In genomic region chr13:43023244-43023931, GRCh38 we compare ENCODE assay signal across 8 cellular contexts. TPM values are rescaled to one million over a fixed set of nuclear protein-coding genes. Genes with fewer than 3 reads are reported as not detected.
A peak's percentile ranks its signal among the peaks of the same experiment; 100 is the strongest.
DNase-seq lines count a peak whose midpoint lies in the region; ATAC-seq, FAIRE-seq and TF ChIP-seq lines count a peak whose summit lies in the region.

TSS of gene DNAJC15 (plus strand) at chr13:43023586. CDS start at chr13:43023627, 41 bp downstream.

- peaks cover 6% of the 10 kb centered on the region for H3K4me1 ChIP-seq in right cardiac atrium (ENCODE audit: control insufficient read depth, insufficient read depth, low read length)

- H3K9me3 ChIP-seq in T-helper 17 cell (ENCODE audit: control insufficient read depth, low read length, poor library complexity, severe bottlenecking), result no peaks in the 10 kb centered on the region
- no peaks in the 10 kb centered on the region for H3K9me3 ChIP-seq in right cardiac atrium (ENCODE audit: control insufficient read depth, low read length)

- H3K4me1 Mint-ChIP-seq in CD14-positive monocyte (peaks cover 34% of the 10 kb centered on the region), T-helper 17 cell (peaks cover 18% of the 10 kb centered on the region)

- H3K27me3 ChIP-seq in HL-60 (ENCODE audit: insufficient read depth, poor library complexity, severe bottlenecking) (no peaks in the 10 kb centered on the region), right cardiac atrium (ENCODE audit: control insufficient read depth, insufficient read depth) (no peaks in the 10 kb centered on the region)

- 3% methylated on average over 50 of the region's 50 CpGs for WGBS in right cardiac atrium

- no peak for FAIRE-seq in urothelium cell line (lab: Jason Lieb, UNC)

- peak within 1 kb of the TSS; percentile 93 to 98 for H3K4me3 Mint-ChIP-seq in CD14-positive monocyte
- peak within 1 kb of the TSS; percentile 98 for H3K4me3 Mint-ChIP-seq in T-helper 17 cell

- H3K36me3 Mint-ChIP-seq in CD14-positive monocyte (peaks cover 6 to 8% of the 10 kb centered on the region in 2 donors), T-helper 17 cell (ENCODE audit: low read depth) (peaks cover 4% of the 10 kb centered on the region)

- H3K9me3 Mint-ChIP-seq in CD14-positive monocyte, result peaks cover 0 to 2% (median 0%) of the 10 kb centered on the region in 7 donors

- intact Hi-C loops in CD14-positive monocyte (cut with micrococcal nuclease) (loop anchor here in 1 of 2 donors (5.0 kb wide), 1 partner anchor 51 kb away; no protein-coding TSS in a partner anchor), right cardiac atrium (cut with DNase I) (no loop called here)

- H3K27ac Mint-ChIP-seq in CD14-positive monocyte (peak within 1 kb of the TSS; percentile 95 to 99 (median 97)), T-helper 17 cell (peak within 1 kb of the TSS; percentile 96)

- TF ChIP-seq CTCF in CD14-positive monocyte (IDR thresholded peaks at IDR 0.05) (peak; percentile 21), HL-60 (IDR thresholded peaks at IDR 0.05; ENCODE audit: insufficient read depth, low read length) (no peak)

- H3K27ac ChIP-seq in HL-60 (replicated peaks) (peak within 1 kb of the TSS; percentile 65), angular gyrus (ENCODE audit: low read depth, low read length) (peak within 1 kb of the TSS; percentile 88), right cardiac atrium (ENCODE audit: low read length) (peak within 1 kb of the TSS; percentile 98)

- DNase-seq in CD14-positive monocyte (ENCODE audit: low spot score) (peak; percentile 73), HL-60 (ENCODE audit: low read depth in 1 of 2, low spot score in 1 of 2) (peak; percentile 43 to 73), T-helper 17 cell (peak; percentile 60 to 77 (median 66)), right cardiac atrium (peak; percentile 91 to 97 (median 95)), putamen (ENCODE audit: low spot score) (peak; percentile 85), urothelium cell line (ENCODE audit: low spot score) (peak; percentile 46)

- H3K4me3 ChIP-seq in HL-60 (replicated peaks; ENCODE audit: insufficient read depth, low read length), result peak within 1 kb of the TSS; percentile 62
- peak within 1 kb of the TSS; percentile 97 for H3K4me3 ChIP-seq in right cardiac atrium (ENCODE audit: low read length)

- H3K27me3 Mint-ChIP-seq in CD14-positive monocyte (ENCODE audit: low read depth in 3 of 3), result peaks cover 0 to 2% (median 0%) of the 10 kb centered on the region in 3 donors
- H3K27me3 Mint-ChIP-seq in T-helper 17 cell, result no peaks in the 10 kb centered on the region

- peak; percentile 78 for ATAC-seq in GM19455 (IDR thresholded peaks at IDR 0.05; ENCODE audit: unreplicated experiment)
- ATAC-seq in T-helper 17 cell, result peak; percentile 92
- peak; percentile 95 to 96 for ATAC-seq in right cardiac atrium

RNA-seq across cellular contexts. Expression of gene DNAJC15, which starts in this region (rescaled TPM):
- polyA plus RNA-seq in CD14-positive monocyte (10 to 100 TPM; 22.0 to 31.1 TPM), right cardiac atrium (44.4 TPM)
- total RNA-seq in T-helper 17 cell (1 to 10 TPM; 6.4 to 8.1 TPM), right cardiac atrium (10 to 100 TPM; 21.8 to 32.9 (median 30.9) TPM)

Comparison
In these comparisons a context has a peak if more than half of its experiments do, and no peak if none do; other contexts are left out.
1. Peak in every context shown above with its lines: DNase-seq, ATAC-seq, H3K4me3 ChIP-seq and H3K27ac ChIP-seq.